In the genomic region with DNA sequence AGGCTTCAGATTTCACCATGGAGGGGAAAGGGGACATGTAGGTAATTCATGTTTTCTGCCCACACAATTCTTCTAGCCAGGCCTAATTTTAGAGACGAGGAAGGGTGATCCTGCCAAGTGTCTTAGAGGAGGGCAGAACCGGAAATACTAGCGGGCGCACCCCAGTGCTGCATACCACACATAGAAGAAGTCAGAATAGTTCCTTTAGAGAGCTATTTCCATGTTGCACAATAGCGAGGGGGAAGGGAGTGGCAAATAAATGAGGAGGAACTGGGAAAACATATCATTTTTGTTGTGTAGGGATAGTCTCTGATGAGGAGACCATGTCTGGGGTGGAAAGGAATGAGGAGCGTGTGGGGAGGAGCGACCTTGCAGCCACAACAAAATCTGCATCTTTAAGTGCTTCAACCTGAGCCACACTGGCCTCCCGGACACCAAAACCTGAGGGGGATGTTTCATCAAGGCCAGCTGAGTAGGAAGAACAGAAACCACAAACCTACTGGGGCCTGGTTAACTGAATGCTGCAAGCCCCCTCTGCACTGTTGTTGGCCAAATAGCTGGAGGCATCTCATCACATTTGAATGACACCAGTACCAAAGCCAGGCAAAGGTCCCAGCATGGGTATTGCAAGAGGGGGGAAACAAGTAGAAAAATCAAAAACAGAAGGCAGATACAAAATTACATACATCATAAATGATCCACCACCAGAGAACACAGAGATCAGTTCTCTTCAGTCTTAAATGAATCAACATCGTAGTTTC, we compare ENCODE assay signal across 7 cellular contexts. TPM values are rescaled to one million over a fixed set of nuclear protein-coding genes. Genes with fewer than 3 reads are reported as not detected.
DNase-seq lines count a peak whose midpoint lies in the region; ATAC-seq, FAIRE-seq and TF ChIP-seq lines count a peak whose summit lies in the region.

No MANE protein-coding gene starts in this region.

- H3K4me3 ChIP-seq in SJCRH30, result no peak overlapping the region

- POLR2A ChIA-PET in activated B cell treated with CpG ODN at 0.5 μM for 24 hours (lab: Charles Lee), result interaction anchor here (0.6 to 0.9 kb wide), 2 partner anchors 15 to 21 kb away, joined by 3 read pairs; no protein-coding TSS in a partner anchor

- no peak for FAIRE-seq in GM19239 (lab: Jason Lieb, UNC)

- CTCF ChIA-PET in activated B cell treated with CpG ODN at 0.5 μM for 24 hours (lab: Charles Lee), result interaction anchor here (0.6 to 2.1 kb wide), 5 partner anchors 12 to 996 kb away, joined by 3 to 11 read pairs (median 3); no protein-coding TSS in a partner anchor

- intact Hi-C loops in activated B cell treated with CpG ODN at 0.5 μM for 24 hours (cut with micrococcal nuclease), result loop anchor here (1.0 to 2.0 kb wide), 3 partner anchors 10 to 56 kb away; no protein-coding TSS in a partner anchor
- intact Hi-C loops in sciatic nerve (cut with DNase I), result loop anchor here (10.0 kb wide), 1 partner anchor 1476 kb away; no protein-coding TSS in a partner anchor

- no peaks in the 10 kb centered on the region for H3K9me3 Mint-ChIP-seq in activated B cell treated with CpG ODN at 0.5 μM for 24 hours

- TF ChIP-seq CTCF in activated B cell treated with CpG ODN at 0.5 μM for 24 hours (IDR thresholded peaks at IDR 0.05), result no peak
- TF ChIP-seq CTCF in foreskin keratinocyte (conservative IDR thresholded peaks at IDR 0.05), result peak; percentile 9

- ATAC-seq in GM19035 (IDR thresholded peaks at IDR 0.05; ENCODE audit: unreplicated experiment), result peak; percentile 57
- peak; percentile 52 for ATAC-seq in HG03469 (IDR thresholded peaks at IDR 0.05; ENCODE audit: unreplicated experiment)
- peak; percentile 67 for ATAC-seq in activated B cell treated with CpG ODN at 0.5 μM for 24 hours (ENCODE audit: low read depth)
- peak; percentile 60 for ATAC-seq in foreskin keratinocyte
- peak; percentile 94 for ATAC-seq in sciatic nerve

- DNase-seq in activated B cell treated with CpG ODN at 0.5 μM for 24 hours (no peak), foreskin keratinocyte (peak in 1 of 2 donors; percentile 82), sciatic nerve (ENCODE audit: low spot score) (peak; percentile 71), SJCRH30 (no peak), GM19239 (ENCODE audit: insufficient read length, low spot score) (no peak)

- H3K27me3 Mint-ChIP-seq in activated B cell treated with CpG ODN at 0.5 μM for 24 hours, result peaks cover 2% of the 10 kb centered on the region

- H3K4me1 ChIP-seq in foreskin keratinocyte (peaks cover 42% of the 10 kb centered on the region), SJCRH30 (no peaks in the 10 kb centered on the region)

- peak overlapping the region; percentile 68 for H3K4me3 Mint-ChIP-seq in activated B cell treated with CpG ODN at 0.5 μM for 24 hours

- H3K27ac Mint-ChIP-seq in activated B cell treated with CpG ODN at 0.5 μM for 24 hours, result peak overlapping the region; percentile 75

- no peak overlapping the region for H3K27ac ChIP-seq in foreskin keratinocyte
- H3K27ac ChIP-seq in SJCRH30, result no peak overlapping the region

- no peaks in the 10 kb centered on the region for H3K27me3 ChIP-seq in foreskin keratinocyte
- H3K27me3 ChIP-seq in SJCRH30, result no peaks in the 10 kb centered on the region

- H3K4me1 Mint-ChIP-seq in activated B cell treated with CpG ODN at 0.5 μM for 24 hours, result peaks cover 57% of the 10 kb centered on the region

- H3K9me3 ChIP-seq in SJCRH30 (replicated peaks), result no peaks in the 10 kb centered on the region

- no peaks in the 10 kb centered on the region for H3K36me3 ChIP-seq in SJCRH30

- no peaks in the 10 kb centered on the region for H3K36me3 Mint-ChIP-seq in activated B cell treated with CpG ODN at 0.5 μM for 24 hours (ENCODE audit: low read depth)

RNA-seq across cellular contexts. Expression of a gene that starts 26.7 kb away (rescaled TPM):
- not detected in 2 replicates for total RNA-seq in activated B cell treated with CpG ODN at 0.5 μM for 24 hours
- total RNA-seq in foreskin keratinocyte, result not detected in 2 replicates
- not detected in 2 replicates for polyA plus RNA-seq in foreskin keratinocyte
- 3.3 TPM for total RNA-seq in sciatic nerve
- not detected in 2 replicates for total RNA-seq in SJCRH30 (2014; rRNA removed; shearing (Covaris generic))
